ENCODE assay signal across 10 cellular contexts in genomic region chr15:70503798-70504304, GRCh38.
DNase-seq lines count a peak whose midpoint lies in the region; ATAC-seq and TF ChIP-seq lines count a peak whose summit lies in the region.
"Had no signal": no experiment of that assay in that cellular context is flagged by ENCODE, and none has a peak within 500 bp of the region (broad histone marks: within the 10 kb centered on the region; RNA-seq: fewer than 3 reads in every experiment).

No MANE protein-coding gene starts in this region.

- H2BK5ac ChIP-seq in mesendoderm (ENCODE audit: low read length) = no peak overlapping the region

- H3K4ac ChIP-seq in mesendoderm (ENCODE audit: low read depth, low read length) = no peak overlapping the region

- peaks cover 42% of the 10 kb centered on the region for H3K4me1 ChIP-seq in CD8-positive, alpha-beta T cell (ENCODE audit: insufficient read depth, low read length)
- H3K4me1 ChIP-seq in PC-3 (ENCODE audit: insufficient read depth, low read length) = peaks cover 44% of the 10 kb centered on the region
- H3K4me1 ChIP-seq in mesendoderm (ENCODE audit: control insufficient read depth, low read depth, low read length) = peaks cover 29% of the 10 kb centered on the region

- no peak overlapping the region for H3K27ac Mint-ChIP-seq in CD8-positive, alpha-beta T cell
- no peak overlapping the region for H3K27ac Mint-ChIP-seq in HFFc6
- H3K27ac Mint-ChIP-seq: endodermal cell had no signal

- no peaks in the 10 kb centered on the region for H4K20me1 ChIP-seq in PC-3 (ENCODE audit: low read length)

- H3F3A ChIP-seq in PC-3 (ENCODE audit: low read length, unreplicated experiment) = peaks cover 6% of the 10 kb centered on the region

- H3K9me2 ChIP-seq in PC-3 (replicated peaks; ENCODE audit: low read length) = no peaks in the 10 kb centered on the region

- peaks cover 54% of the 10 kb centered on the region for H3K4me1 Mint-ChIP-seq in CD8-positive, alpha-beta T cell (ENCODE audit: low read depth)
- H3K4me1 Mint-ChIP-seq in HFFc6 (ENCODE audit: low read depth) = peaks cover 52% of the 10 kb centered on the region

- BruUV-seq in PC-3 (replicated peaks; lab: Mats Ljungman, UMichigan) = no TSS peak

- no peak for TF ChIP-seq POLR2A in lower leg skin (IDR thresholded peaks at IDR 0.05)

- H3K9me3 ChIP-seq in CD8-positive, alpha-beta T cell (ENCODE audit: low read length) = no peaks in the 10 kb centered on the region
- no peaks in the 10 kb centered on the region for H3K9me3 ChIP-seq in PC-3 (ENCODE audit: low read length)

- no peak overlapping the region for H3K18ac ChIP-seq in mesendoderm (ENCODE audit: low read length)

- peaks cover 6% of the 10 kb centered on the region for H3K36me3 Mint-ChIP-seq in CD8-positive, alpha-beta T cell
- no peaks in the 10 kb centered on the region for H3K36me3 Mint-ChIP-seq in HFFc6 (ENCODE audit: low read depth)

- peak overlapping the region; percentile 53 for H3K4me3 Mint-ChIP-seq in CD8-positive, alpha-beta T cell
- no peak overlapping the region for H3K4me3 Mint-ChIP-seq in HFFc6
- H3K4me3 Mint-ChIP-seq: endodermal cell had no signal

- no peak overlapping the region for H2BK120ac ChIP-seq in mesendoderm (ENCODE audit: low read depth, low read length)

- CTCF ChIA-PET in CD8-positive, alpha-beta T cell (lab: Charles Lee) = interaction anchor here (0.8 to 4.1 kb wide), 7 partner anchors 9 to 81 kb away, joined by 3 to 32 read pairs (median 5); no protein-coding TSS in a partner anchor
- CTCF ChIA-PET in PC-3 (lab: Charles Lee) = no interaction called here

- no peak overlapping the region for H3K23ac ChIP-seq in mesendoderm (ENCODE audit: low read length)

- peak overlapping the region; percentile 13 for H3K4me3 ChIP-seq in CD8-positive, alpha-beta T cell (ENCODE audit: low read depth, low read length)
- H3K4me3 ChIP-seq in PC-3 (ENCODE audit: low read length) (no peak overlapping the region), mesendoderm (ENCODE audit: low read length) (no peak overlapping the region), lower leg skin (ENCODE audit: low read depth, poor library complexity, severe bottlenecking) (no peak overlapping the region)
- H3K4me3 ChIP-seq: MG63 had no signal

- H2AFZ ChIP-seq in PC-3 (ENCODE audit: low read length) = no peak overlapping the region

- H3K36me3 ChIP-seq in CD8-positive, alpha-beta T cell (ENCODE audit: insufficient read depth, low read length) = no peaks in the 10 kb centered on the region
- no peaks in the 10 kb centered on the region for H3K36me3 ChIP-seq in PC-3 (ENCODE audit: low read depth, low read length)
- H3K36me3 ChIP-seq in mesendoderm (ENCODE audit: control insufficient read depth, insufficient read depth, low read length) = no peaks in the 10 kb centered on the region
- H3K36me3 ChIP-seq: MG63 had no signal

- peaks cover 6% of the 10 kb centered on the region for H3K9me3 Mint-ChIP-seq in CD8-positive, alpha-beta T cell
- peaks cover 2% of the 10 kb centered on the region; the same call in 1 of the 2 replicates for H3K9me3 Mint-ChIP-seq in HFFc6

- no peak overlapping the region for H2BK15ac ChIP-seq in mesendoderm (replicated peaks; ENCODE audit: low read depth)

- no peaks in the 10 kb centered on the region for H3K79me2 ChIP-seq in PC-3 (ENCODE audit: low read length)
- no peaks in the 10 kb centered on the region for H3K79me2 ChIP-seq in mesendoderm (ENCODE audit: control insufficient read depth, insufficient read depth, low read length)

- no peaks in the 10 kb centered on the region for H3K27me3 ChIP-seq in CD8-positive, alpha-beta T cell (ENCODE audit: insufficient read depth, low read length)
- no peaks in the 10 kb centered on the region for H3K27me3 ChIP-seq in PC-3 (ENCODE audit: low read length)
- H3K27me3 ChIP-seq in mesendoderm (ENCODE audit: insufficient read depth, low read length, poor library complexity) = no peaks in the 10 kb centered on the region
- H3K27me3 ChIP-seq: MG63 had no signal

- DNase-seq in CD8-positive, alpha-beta T cell = no peak
- no peak for DNase-seq in PC-3
- no peak for DNase-seq in mesendoderm
- DNase-seq in HFFc6 = no peak
- no peak for DNase-seq in AG20443 (ENCODE audit: low spot score)
- DNase-seq in lower leg skin (ENCODE audit: low spot score in 2 of 2) = no peak
- DNase-seq: activated CD8-positive, alpha-beta memory T cell treated with anti-CD3 and anti-CD28 coated beads for 24 hours; endodermal cell had no signal

- H2AK5ac ChIP-seq in mesendoderm (ENCODE audit: low read length) = no peak overlapping the region

- H3K56ac ChIP-seq in mesendoderm (ENCODE audit: low read length) = peak overlapping the region; percentile 52

- no peaks in the 10 kb centered on the region for H3K27me3 Mint-ChIP-seq in CD8-positive, alpha-beta T cell (ENCODE audit: low read depth)
- H3K27me3 Mint-ChIP-seq in HFFc6 (ENCODE audit: insufficient read depth) = peaks cover 14% of the 10 kb centered on the region; the same call in 1 of the 2 replicates

- no peak overlapping the region for H4K8ac ChIP-seq in mesendoderm (ENCODE audit: low read depth, low read length)

- no CpG with 5 or more reads among the region's 10 CpGs for WGBS in mesendoderm (ENCODE audit: extremely low coverage, insufficient coverage, low lambda C conversion rate)
- WGBS in lower leg skin, 2 donors = 63 to 77% methylated on average over 10 of the region's 10 CpGs

- POLR2A ChIA-PET in CD8-positive, alpha-beta T cell (lab: Charles Lee) = interaction anchor here (0.9 to 3.5 kb wide), 6 partner anchors 11 to 754 kb away, joined by 3 to 14 read pairs (median 4); no protein-coding TSS in a partner anchor
- POLR2A ChIA-PET in PC-3 (lab: Charles Lee; ENCODE audit: unreplicated experiment) = no interaction called here

- H3K4me2 ChIP-seq in PC-3 (ENCODE audit: low read length) (peak overlapping the region; percentile 73), mesendoderm (ENCODE audit: low read length) (no peak overlapping the region)

- H3K9ac ChIP-seq in PC-3 (ENCODE audit: low read length) = peak overlapping the region; percentile 56; the same call in 1 of the 2 replicates
- H3K9ac ChIP-seq in mesendoderm (ENCODE audit: low read length) = no peak overlapping the region

- intact Hi-C loops in CD8-positive, alpha-beta T cell (cut with DNase I, micrococcal nuclease) = no loop called here
- intact Hi-C loops in PC-3 (cut with micrococcal nuclease) (no loop called here), lower leg skin (cut with DNase I; ENCODE audit: low total_unique reads) (no loop called here)

- H4K5ac ChIP-seq in mesendoderm (ENCODE audit: low read length) = no peak overlapping the region

- ATAC-seq in CD8-positive, alpha-beta T cell = no peak
- ATAC-seq in GM18909 (IDR thresholded peaks at IDR 0.05; ENCODE audit: poor library complexity, unreplicated experiment) = peak; percentile 4
- ATAC-seq in PC-3 = no peak

- H3K27ac ChIP-seq in CD8-positive, alpha-beta T cell (ENCODE audit: low read depth, low read length) = no peak overlapping the region
- H3K27ac ChIP-seq in PC-3 (ENCODE audit: low read length) (peak overlapping the region; percentile 90), mesendoderm (ENCODE audit: low read depth, low read length) (no peak overlapping the region)

- no peak for TF ChIP-seq CTCF in CD8-positive, alpha-beta T cell (IDR thresholded peaks at IDR 0.05)
- TF ChIP-seq CTCF in PC-3 (conservative IDR thresholded peaks at IDR 0.05; ENCODE audit: low read depth, low read length) = no peak
- TF ChIP-seq CTCF in HFFc6 (IDR thresholded peaks at IDR 0.05) = no peak
- no peak for TF ChIP-seq CTCF in lower leg skin (IDR thresholded peaks at IDR 0.05)

- H3K79me1 ChIP-seq in mesendoderm (ENCODE audit: low read length) = no peaks in the 10 kb centered on the region
